ENCODE assay signal across 24 cellular contexts in genomic region chr18:35789543-35789942, GRCh38.
DNase-seq lines count a peak whose midpoint lies in the region; ATAC-seq, FAIRE-seq and TF ChIP-seq lines count a peak whose summit lies in the region.
"Had no signal": no experiment of that assay in that cellular context is flagged by ENCODE, and none has a peak within 500 bp of the region (broad histone marks: within the 10 kb centered on the region; RNA-seq: fewer than 3 reads in every experiment).

No MANE protein-coding gene starts in this region.

- DNase-seq in GM12865 (ENCODE audit: low read depth), result peak; percentile 23
- no peak for DNase-seq in GM12878 (ENCODE audit: low read depth, low spot score)
- DNase-seq in trophoblast cell, result no peak
- no peak for DNase-seq in ACHN
- DNase-seq: BE2C; C1 segment of cervical spinal cord; CD4-positive, alpha-beta memory T cell; CD4-positive, CD25-positive, alpha-beta regulatory T cell; CD8-positive, alpha-beta memory T cell; COR-L47; DMS 273 treated with DMSO at 0.1 percent for 48 hours; DMS153; DMS53; DMS79; DND-41; EL; GDM1 had no signal

- H2AK5ac ChIP-seq in trophoblast cell (ENCODE audit: low read length), result no peak overlapping the region

- no peak overlapping the region for H2BK5ac ChIP-seq in trophoblast cell (ENCODE audit: low read depth, low read length, poor library complexity)

- no peak overlapping the region for H3K4me3 ChIP-seq in GM12865 (ENCODE audit: low read depth, low read length)
- no peak overlapping the region for H3K4me3 ChIP-seq in GM12878
- no peak overlapping the region for H3K4me3 ChIP-seq in trophoblast cell (ENCODE audit: low read depth, low read length)
- H3K4me3 ChIP-seq: BLaER1 had no signal

- H3K14ac ChIP-seq in trophoblast cell (ENCODE audit: low read length), result no peak overlapping the region

- H2AFZ ChIP-seq in GM12878 (ENCODE audit: control insufficient read depth, low read depth, low read length), result no peak overlapping the region
- H2AFZ ChIP-seq in trophoblast cell (ENCODE audit: insufficient read depth, low read length, poor library complexity), result no peak overlapping the region

- H3K18ac ChIP-seq in trophoblast cell (ENCODE audit: low read length), result no peak overlapping the region

- TF ChIP-seq RAD21 in GM12878 (IDR thresholded peaks at IDR 0.05; ENCODE audit: insufficient read depth, low read depth, low read length), result no peak

- TF ChIP-seq CTCF in GM12865 (IDR thresholded peaks at IDR 0.05; ENCODE audit: insufficient read depth, low read depth, low read length, missing control alignments) (no peak), GM12878 (IDR thresholded peaks at IDR 0.05 in 2 of 3, conservative IDR thresholded peaks at IDR 0.05 in 1 of 3; ENCODE audit: control insufficient read depth in 2 of 3, extremely low read depth in 1 of 3, insufficient read depth in 1 of 3, low read depth in 3 of 3, low read length in 3 of 3) (no peak)

- no peak for FAIRE-seq in GM12878 (lab: Jason Lieb, UNC)
- FAIRE-seq: A204.1, GM12892, GM18507, GM19239 had no signal

- H3K4me2 ChIP-seq in GM12878 (ENCODE audit: control insufficient read depth, insufficient read depth) (no peak overlapping the region), trophoblast cell (ENCODE audit: low read length) (no peak overlapping the region)
- H3K4me2 ChIP-seq: BLaER1 had no signal

- no peaks in the 10 kb centered on the region for H3K79me1 ChIP-seq in trophoblast cell (ENCODE audit: low read length)

- in situ Hi-C loops in GM12878 (cut with MboI), result no loop called here
- in situ Hi-C loops in ACHN (cut with HindIII; ENCODE audit: low pct_ligation_motif_present, low pct_unique_long_range_greater_than_20kb, low sequenced_read_pairs), result no loop called here

- TF ChIP-seq EP300 in GM12878 (IDR thresholded peaks at IDR 0.05; ENCODE audit: borderline replicate concordance in 1 of 2, control insufficient read depth in 1 of 2, low read depth in 2 of 2, low read length in 2 of 2), result no peak

- H2BK120ac ChIP-seq in trophoblast cell (ENCODE audit: insufficient read depth, low read length, poor library complexity), result no peak overlapping the region

- no peak overlapping the region for H3K4ac ChIP-seq in trophoblast cell (ENCODE audit: low read depth, low read length)

- POLR2A ChIA-PET in GM12878 (lab: Charles Lee), result no interaction called here

- CTCF ChIA-PET in GM12878 (lab: Yijun Ruan, JAX), result interaction anchor here (0.6 to 1.3 kb wide), 3 partner anchors 13 to 36 kb away, joined by 3 to 5 read pairs (median 4); no protein-coding TSS in a partner anchor

- BruUV-seq in GM12878 (replicated peaks; lab: Mats Ljungman, UMichigan), result no TSS peak

- H3K27me3 ChIP-seq in GM12878 (replicated peaks in 1 of 2; ENCODE audit: control insufficient read depth in 2 of 2, insufficient read depth in 2 of 2, low read length in 1 of 2) (no peaks in the 10 kb centered on the region; a peak in 1 of 4 replicates), trophoblast cell (ENCODE audit: insufficient read depth, low read length) (no peaks in the 10 kb centered on the region)
- H3K27me3 ChIP-seq: BE2C, BLaER1 had no signal

- intact Hi-C loops in GM12878 (cut with micrococcal nuclease; ENCODE audit: unreplicated experiment), result no loop called here

- H3K23ac ChIP-seq in trophoblast cell (ENCODE audit: low read length), result peak overlapping the region; percentile 61

- no peak overlapping the region for H4K91ac ChIP-seq in trophoblast cell (ENCODE audit: low read depth, low read length)

- WGBS in GM12878 (ENCODE audit: insufficient coverage, insufficient replicate concordance, low lambda C conversion rate, missing lambda C conversion rate), result 47% methylated on average over 2 of the region's 2 CpGs
- no CpG with 5 or more reads among the region's 2 CpGs for WGBS in trophoblast cell (ENCODE audit: extremely low coverage, insufficient coverage, insufficient read length)

- no peak for TF ChIP-seq POLR2A in GM12878 (IDR thresholded peaks at IDR 0.05; ENCODE audit: low read depth, low read length)

- H3K9ac ChIP-seq in GM12878 (ENCODE audit: control insufficient read depth, insufficient read depth, low read length) (no peak overlapping the region), trophoblast cell (ENCODE audit: low read length) (no peak overlapping the region)
- H3K9ac ChIP-seq: BLaER1 had no signal

- H3K9me3 ChIP-seq in GM12878 (replicated peaks; ENCODE audit: control insufficient read depth, insufficient read depth, low read length) (no peaks in the 10 kb centered on the region), trophoblast cell (ENCODE audit: insufficient read depth, low read depth, low read length) (no peaks in the 10 kb centered on the region)
- H3K9me3 ChIP-seq: BE2C, BLaER1 had no signal

- no peak overlapping the region for H4K12ac ChIP-seq in trophoblast cell (ENCODE audit: low read depth, low read length)

- H3K27ac ChIP-seq in GM12878 (ENCODE audit: control insufficient read depth, insufficient read depth) (no peak overlapping the region), trophoblast cell (ENCODE audit: low read depth, low read length) (no peak overlapping the region)
- H3K27ac ChIP-seq: 22Rv1, BLaER1 had no signal

- no peak overlapping the region for H4K8ac ChIP-seq in trophoblast cell (ENCODE audit: low read depth, low read length)

- no peaks in the 10 kb centered on the region for H4K20me1 ChIP-seq in GM12878 (ENCODE audit: control insufficient read depth, insufficient read depth)
- H4K20me1 ChIP-seq: BLaER1 had no signal

- H3K36me3 ChIP-seq in GM12878 (ENCODE audit: control insufficient read depth in 2 of 2, insufficient read depth in 2 of 2, low read length in 1 of 2) (no peaks in the 10 kb centered on the region), trophoblast cell (ENCODE audit: control insufficient read depth in 1 of 2, insufficient read depth in 2 of 2, low read length in 2 of 2) (no peaks in the 10 kb centered on the region)
- H3K36me3 ChIP-seq: BE2C, BLaER1 had no signal

- no peak overlapping the region for H2BK12ac ChIP-seq in trophoblast cell (ENCODE audit: low read length)

- no peaks in the 10 kb centered on the region for H3K79me2 ChIP-seq in GM12878 (ENCODE audit: control insufficient read depth, insufficient read depth, low read length)
- no peaks in the 10 kb centered on the region for H3K79me2 ChIP-seq in trophoblast cell (ENCODE audit: control insufficient read depth, insufficient read depth, low read length, poor library complexity)

- H3K4me1 ChIP-seq in GM12878 (ENCODE audit: control insufficient read depth, insufficient read depth, low read length) (no peaks in the 10 kb centered on the region), trophoblast cell (ENCODE audit: control insufficient read depth in 1 of 2, insufficient read depth in 2 of 2, low read length in 2 of 2) (no peaks in the 10 kb centered on the region)
- H3K4me1 ChIP-seq: BE2C had no signal

- ATAC-seq in GM12878 (peak; percentile 16; the same call in 1 of the 3 replicates), HG03175 (IDR thresholded peaks at IDR 0.05; ENCODE audit: unreplicated experiment) (no peak)

- SMC1A ChIA-PET in GM12878 (lab: Charles Lee; ENCODE audit: uncharacterized antibody, unreplicated experiment), result no interaction called here

- RAD21 ChIA-PET in GM12878 (lab: Charles Lee; ENCODE audit: unreplicated experiment), result interaction anchor here (1.0 kb wide), 1 partner anchor 98 kb away, joined by 3 read pairs; no protein-coding TSS in a partner anchor

TF ChIP-seq in GM12878, 131 proteins besides CTCF, POLR2A, EP300 and RAD21 (continues in another document):
- TF ChIP-seq CHD4 (IDR thresholded peaks at IDR 0.05) (no peak), EZH2 (IDR thresholded peaks at IDR 0.05; ENCODE audit: borderline replicate concordance, control insufficient read depth, low read depth, low read length) (no peak), MAX (IDR thresholded peaks at IDR 0.05; ENCODE audit: low read depth, low read length) (no peak), SREBF1 (IDR thresholded peaks at IDR 0.05; ENCODE audit: low read length) (no peak), SREBF2 (IDR thresholded peaks at IDR 0.05; ENCODE audit: low read length) (no peak), FOXK2 (IDR thresholded peaks at IDR 0.05) (no peak), IRF5 (IDR thresholded peaks at IDR 0.05; ENCODE audit: borderline replicate concordance) (no peak), ETV6 (conservative IDR thresholded peaks at IDR 0.05 in 1 of 2, IDR thresholded peaks at IDR 0.05 in 1 of 2; ENCODE audit: borderline replicate concordance in 1 of 2, low read depth in 1 of 2) (no peak), JUND (IDR thresholded peaks at IDR 0.05; ENCODE audit: low read depth, low read length) (no peak), ATF7 (IDR thresholded peaks at IDR 0.05; ENCODE audit: low read depth) (no peak), BMI1 (IDR thresholded peaks at IDR 0.05; ENCODE audit: borderline replicate concordance) (no peak), ATF3 (IDR thresholded peaks at IDR 0.05; ENCODE audit: borderline replicate concordance, extremely low read depth, low read depth, low read length) (no peak), TCF12 (IDR thresholded peaks at IDR 0.05; ENCODE audit: low read depth, low read length) (no peak), NFYA (IDR thresholded peaks at IDR 0.05; ENCODE audit: borderline replicate concordance, low read depth, low read length) (no peak)
